In the genomic region with DNA sequence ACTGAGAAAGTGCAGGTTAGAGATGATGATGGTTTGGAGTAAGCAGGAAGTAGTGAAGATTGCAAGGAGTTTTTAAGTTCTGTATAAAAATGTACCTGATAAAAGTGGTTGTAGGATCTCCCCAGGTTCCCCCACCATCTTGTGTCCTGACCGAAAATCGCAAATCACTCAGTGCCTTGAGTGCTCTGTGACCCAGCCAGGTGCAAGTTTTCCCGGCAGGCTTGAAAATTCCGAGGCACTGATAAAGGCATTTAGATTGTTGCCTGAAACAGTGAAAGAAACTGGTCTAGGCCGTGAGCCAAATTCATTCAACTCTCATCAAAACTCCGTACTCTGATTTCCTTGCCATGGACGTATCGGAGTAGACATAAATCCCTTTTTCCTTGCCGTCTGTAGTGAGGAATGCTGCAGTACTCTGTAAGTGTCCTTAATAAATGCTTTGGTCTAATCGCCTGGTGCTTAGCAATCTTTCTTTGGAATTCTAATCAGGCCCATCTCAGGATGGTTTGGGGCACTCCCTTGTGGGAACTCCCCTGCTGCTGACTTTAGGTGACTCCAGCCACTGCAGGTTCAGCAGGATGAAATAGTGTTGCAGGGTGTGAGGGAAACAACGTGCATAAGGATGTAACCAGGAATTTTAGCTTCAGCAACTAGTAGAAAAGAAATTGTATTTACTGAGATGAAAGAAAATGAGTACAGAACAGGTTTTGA, we compare ENCODE assay signal across 2 cellular contexts.
TF ChIP-seq lines count a peak whose summit lies in the region.

No MANE protein-coding gene starts in this region.

TF ChIP-seq in GM23338, 12 proteins besides CTCF, POLR2A, EP300 and RAD21 (continues in another document):
- TF ChIP-seq STAT1 (IDR thresholded peaks at IDR 0.05; ENCODE audit: unreplicated experiment), result no peak
- no peak for TF ChIP-seq EZH2phosphoT487 (IDR thresholded peaks at IDR 0.05; ENCODE audit: unreplicated experiment)
- TF ChIP-seq JUNB (IDR thresholded peaks at IDR 0.05; ENCODE audit: unreplicated experiment), result no peak
- no peak for TF ChIP-seq CREB1 (CRISPR knock-in tag; IDR thresholded peaks at IDR 0.05; ENCODE audit: low read depth)
- no peak for TF ChIP-seq REST (IDR thresholded peaks at IDR 0.05; ENCODE audit: unreplicated experiment)
- no peak for TF ChIP-seq POLR2AphosphoS5 (IDR thresholded peaks at IDR 0.05; ENCODE audit: low read depth)
- no peak for TF ChIP-seq ZNF331 (CRISPR knock-in tag; IDR thresholded peaks at IDR 0.05; ENCODE audit: low read depth)
- TF ChIP-seq NANOG (IDR thresholded peaks at IDR 0.05; ENCODE audit: borderline replicate concordance), result no peak
- TF ChIP-seq ZNF462 (CRISPR knock-in tag; IDR thresholded peaks at IDR 0.05), result no peak
- TF ChIP-seq EZH2 (IDR thresholded peaks at IDR 0.05; ENCODE audit: low read depth, unreplicated experiment), result no peak

TF ChIP-seq in H1, 55 proteins besides CTCF, POLR2A, EP300 and RAD21:
- TF ChIP-seq HDAC2 (IDR thresholded peaks at IDR 0.05; ENCODE audit: borderline replicate concordance in 1 of 2, low read depth in 2 of 2, low read length in 2 of 2), result no peak
- TF ChIP-seq YY1 (IDR thresholded peaks at IDR 0.05; ENCODE audit: low read depth, low read length), result no peak
